Comparison of ENCODE assay signal across 1 cellular context in the genomic region with DNA sequence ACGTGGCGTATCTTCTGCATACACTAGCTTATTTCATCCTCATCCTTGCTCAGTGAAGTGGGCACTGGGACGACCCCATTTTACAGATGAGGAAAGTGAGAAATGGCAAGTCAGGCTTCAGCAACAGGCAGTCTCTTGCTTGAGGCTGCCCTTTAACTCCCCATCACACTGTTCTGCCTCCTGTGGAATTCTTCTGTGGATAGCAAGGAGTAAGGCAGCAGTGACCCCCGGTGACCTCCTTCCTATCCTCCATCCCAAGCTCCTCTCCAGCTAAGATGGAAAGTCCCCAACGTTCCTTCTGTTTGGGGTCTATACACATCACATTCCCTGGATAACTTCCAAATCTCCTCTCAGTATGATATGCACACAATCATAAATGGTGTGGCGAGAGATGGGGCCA.
TF ChIP-seq lines count a peak whose summit lies in the region.

No MANE protein-coding gene starts in this region.

TF ChIP-seq in H1, 55 proteins besides CTCF, POLR2A, EP300 and RAD21:
- TF ChIP-seq KDM4A (IDR thresholded peaks at IDR 0.05; ENCODE audit: low read depth, low read length, severe bottlenecking) = no peak
- TF ChIP-seq TAF1 (IDR thresholded peaks at IDR 0.05; ENCODE audit: low read depth, low read length) = no peak
- no peak for TF ChIP-seq SIN3A (conservative IDR thresholded peaks at IDR 0.05 in 1 of 2, IDR thresholded peaks at IDR 0.05 in 1 of 2; ENCODE audit: low read depth in 1 of 2, low read length in 2 of 2)
- TF ChIP-seq KDM1A (IDR thresholded peaks at IDR 0.05; ENCODE audit: borderline replicate concordance, low read length) = no peak
- no peak for TF ChIP-seq SIRT6 (IDR thresholded peaks at IDR 0.05; ENCODE audit: low read length)
- no peak for TF ChIP-seq RXRA (IDR thresholded peaks at IDR 0.05; ENCODE audit: insufficient read depth, low read depth, low read length)
- no peak for TF ChIP-seq CHD2 (IDR thresholded peaks at IDR 0.05; ENCODE audit: low read length)
- no peak for TF ChIP-seq SP2 (IDR thresholded peaks at IDR 0.05; ENCODE audit: low read length)
- TF ChIP-seq, protein P1, sequence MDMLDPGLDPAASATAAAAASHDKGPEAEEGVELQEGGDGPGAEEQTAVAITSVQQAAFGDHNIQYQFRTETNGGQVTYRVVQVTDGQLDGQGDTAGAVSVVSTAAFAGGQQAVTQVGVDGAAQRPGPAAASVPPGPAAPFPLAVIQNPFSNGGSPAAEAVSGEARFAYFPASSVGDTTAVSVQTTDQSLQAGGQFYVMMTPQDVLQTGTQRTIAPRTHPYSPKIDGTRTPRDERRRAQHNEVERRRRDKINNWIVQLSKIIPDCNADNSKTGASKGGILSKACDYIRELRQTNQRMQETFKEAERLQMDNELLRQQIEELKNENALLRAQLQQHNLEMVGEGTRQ (IDR thresholded peaks at IDR 0.05; ENCODE audit: low read length) = no peak
- TF ChIP-seq, protein P2, sequence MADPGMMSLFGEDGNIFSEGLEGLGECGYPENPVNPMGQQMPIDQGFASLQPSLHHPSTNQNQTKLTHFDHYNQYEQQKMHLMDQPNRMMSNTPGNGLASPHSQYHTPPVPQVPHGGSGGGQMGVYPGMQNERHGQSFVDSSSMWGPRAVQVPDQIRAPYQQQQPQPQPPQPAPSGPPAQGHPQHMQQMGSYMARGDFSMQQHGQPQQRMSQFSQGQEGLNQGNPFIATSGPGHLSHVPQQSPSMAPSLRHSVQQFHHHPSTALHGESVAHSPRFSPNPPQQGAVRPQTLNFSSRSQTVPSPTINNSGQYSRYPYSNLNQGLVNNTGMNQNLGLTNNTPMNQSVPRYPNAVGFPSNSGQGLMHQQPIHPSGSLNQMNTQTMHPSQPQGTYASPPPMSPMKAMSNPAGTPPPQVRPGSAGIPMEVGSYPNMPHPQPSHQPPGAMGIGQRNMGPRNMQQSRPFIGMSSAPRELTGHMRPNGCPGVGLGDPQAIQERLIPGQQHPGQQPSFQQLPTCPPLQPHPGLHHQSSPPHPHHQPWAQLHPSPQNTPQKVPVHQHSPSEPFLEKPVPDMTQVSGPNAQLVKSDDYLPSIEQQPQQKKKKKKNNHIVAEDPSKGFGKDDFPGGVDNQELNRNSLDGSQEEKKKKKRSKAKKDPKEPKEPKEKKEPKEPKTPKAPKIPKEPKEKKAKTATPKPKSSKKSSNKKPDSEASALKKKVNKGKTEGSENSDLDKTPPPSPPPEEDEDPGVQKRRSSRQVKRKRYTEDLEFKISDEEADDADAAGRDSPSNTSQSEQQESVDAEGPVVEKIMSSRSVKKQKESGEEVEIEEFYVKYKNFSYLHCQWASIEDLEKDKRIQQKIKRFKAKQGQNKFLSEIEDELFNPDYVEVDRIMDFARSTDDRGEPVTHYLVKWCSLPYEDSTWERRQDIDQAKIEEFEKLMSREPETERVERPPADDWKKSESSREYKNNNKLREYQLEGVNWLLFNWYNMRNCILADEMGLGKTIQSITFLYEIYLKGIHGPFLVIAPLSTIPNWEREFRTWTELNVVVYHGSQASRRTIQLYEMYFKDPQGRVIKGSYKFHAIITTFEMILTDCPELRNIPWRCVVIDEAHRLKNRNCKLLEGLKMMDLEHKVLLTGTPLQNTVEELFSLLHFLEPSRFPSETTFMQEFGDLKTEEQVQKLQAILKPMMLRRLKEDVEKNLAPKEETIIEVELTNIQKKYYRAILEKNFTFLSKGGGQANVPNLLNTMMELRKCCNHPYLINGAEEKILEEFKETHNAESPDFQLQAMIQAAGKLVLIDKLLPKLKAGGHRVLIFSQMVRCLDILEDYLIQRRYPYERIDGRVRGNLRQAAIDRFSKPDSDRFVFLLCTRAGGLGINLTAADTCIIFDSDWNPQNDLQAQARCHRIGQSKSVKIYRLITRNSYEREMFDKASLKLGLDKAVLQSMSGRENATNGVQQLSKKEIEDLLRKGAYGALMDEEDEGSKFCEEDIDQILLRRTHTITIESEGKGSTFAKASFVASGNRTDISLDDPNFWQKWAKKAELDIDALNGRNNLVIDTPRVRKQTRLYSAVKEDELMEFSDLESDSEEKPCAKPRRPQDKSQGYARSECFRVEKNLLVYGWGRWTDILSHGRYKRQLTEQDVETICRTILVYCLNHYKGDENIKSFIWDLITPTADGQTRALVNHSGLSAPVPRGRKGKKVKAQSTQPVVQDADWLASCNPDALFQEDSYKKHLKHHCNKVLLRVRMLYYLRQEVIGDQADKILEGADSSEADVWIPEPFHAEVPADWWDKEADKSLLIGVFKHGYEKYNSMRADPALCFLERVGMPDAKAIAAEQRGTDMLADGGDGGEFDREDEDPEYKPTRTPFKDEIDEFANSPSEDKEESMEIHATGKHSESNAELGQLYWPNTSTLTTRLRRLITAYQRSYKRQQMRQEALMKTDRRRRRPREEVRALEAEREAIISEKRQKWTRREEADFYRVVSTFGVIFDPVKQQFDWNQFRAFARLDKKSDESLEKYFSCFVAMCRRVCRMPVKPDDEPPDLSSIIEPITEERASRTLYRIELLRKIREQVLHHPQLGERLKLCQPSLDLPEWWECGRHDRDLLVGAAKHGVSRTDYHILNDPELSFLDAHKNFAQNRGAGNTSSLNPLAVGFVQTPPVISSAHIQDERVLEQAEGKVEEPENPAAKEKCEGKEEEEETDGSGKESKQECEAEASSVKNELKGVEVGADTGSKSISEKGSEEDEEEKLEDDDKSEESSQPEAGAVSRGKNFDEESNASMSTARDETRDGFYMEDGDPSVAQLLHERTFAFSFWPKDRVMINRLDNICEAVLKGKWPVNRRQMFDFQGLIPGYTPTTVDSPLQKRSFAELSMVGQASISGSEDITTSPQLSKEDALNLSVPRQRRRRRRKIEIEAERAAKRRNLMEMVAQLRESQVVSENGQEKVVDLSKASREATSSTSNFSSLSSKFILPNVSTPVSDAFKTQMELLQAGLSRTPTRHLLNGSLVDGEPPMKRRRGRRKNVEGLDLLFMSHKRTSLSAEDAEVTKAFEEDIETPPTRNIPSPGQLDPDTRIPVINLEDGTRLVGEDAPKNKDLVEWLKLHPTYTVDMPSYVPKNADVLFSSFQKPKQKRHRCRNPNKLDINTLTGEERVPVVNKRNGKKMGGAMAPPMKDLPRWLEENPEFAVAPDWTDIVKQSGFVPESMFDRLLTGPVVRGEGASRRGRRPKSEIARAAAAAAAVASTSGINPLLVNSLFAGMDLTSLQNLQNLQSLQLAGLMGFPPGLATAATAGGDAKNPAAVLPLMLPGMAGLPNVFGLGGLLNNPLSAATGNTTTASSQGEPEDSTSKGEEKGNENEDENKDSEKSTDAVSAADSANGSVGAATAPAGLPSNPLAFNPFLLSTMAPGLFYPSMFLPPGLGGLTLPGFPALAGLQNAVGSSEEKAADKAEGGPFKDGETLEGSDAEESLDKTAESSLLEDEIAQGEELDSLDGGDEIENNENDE (IDR thresholded peaks at IDR 0.05; ENCODE audit: insufficient replicate concordance, low read length) = no peak
- TF ChIP-seq SUZ12 (IDR thresholded peaks at IDR 0.05; ENCODE audit: low read length) = no peak
- TF ChIP-seq ZNF274 (IDR thresholded peaks at IDR 0.05; ENCODE audit: borderline replicate concordance, extremely low read depth, low read length) = no peak
- no peak for TF ChIP-seq BRCA1 (IDR thresholded peaks at IDR 0.05; ENCODE audit: low read depth, low read length)
- TF ChIP-seq MAFK (IDR thresholded peaks at IDR 0.05; ENCODE audit: low read depth, low read length) = no peak
- TF ChIP-seq GTF2F1 (IDR thresholded peaks at IDR 0.05; ENCODE audit: borderline replicate concordance, low read depth, low read length) = no peak
- no peak for TF ChIP-seq HDAC6 (IDR thresholded peaks at IDR 0.05; ENCODE audit: low read depth, low read length)
- no peak for TF ChIP-seq POLR2AphosphoS5 (IDR thresholded peaks at IDR 0.05; ENCODE audit: low read depth, low read length)
